1 cellular context compared by ENCODE assay signal in the genomic region with DNA sequence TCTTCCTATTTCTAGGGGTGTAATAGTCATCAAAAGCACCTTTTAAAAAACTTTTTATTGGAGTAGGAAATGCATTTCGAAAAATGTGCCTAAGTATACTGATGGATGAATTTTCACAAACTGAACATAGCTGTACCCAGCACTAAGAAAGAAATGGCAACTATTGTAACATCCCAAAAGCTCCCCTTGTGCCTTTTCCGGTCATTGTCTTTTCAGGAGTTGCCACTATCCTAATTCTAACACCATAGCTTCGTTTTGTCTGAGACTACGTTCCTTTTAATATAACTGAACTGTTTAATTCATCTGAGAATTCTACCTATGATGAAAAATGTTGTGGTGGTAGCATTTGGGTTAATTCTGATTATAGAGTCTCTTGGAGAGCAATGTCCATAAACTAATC.
TF ChIP-seq lines count a peak whose summit lies in the region.

No MANE protein-coding gene starts in this region.

TF ChIP-seq in K562, 482 proteins besides CTCF, POLR2A, EP300 and RAD21 (continues in another document):
- no peak for TF ChIP-seq GTF2F1 (IDR thresholded peaks at IDR 0.05; ENCODE audit: low read depth, low read length)
- TF ChIP-seq, protein P1, sequence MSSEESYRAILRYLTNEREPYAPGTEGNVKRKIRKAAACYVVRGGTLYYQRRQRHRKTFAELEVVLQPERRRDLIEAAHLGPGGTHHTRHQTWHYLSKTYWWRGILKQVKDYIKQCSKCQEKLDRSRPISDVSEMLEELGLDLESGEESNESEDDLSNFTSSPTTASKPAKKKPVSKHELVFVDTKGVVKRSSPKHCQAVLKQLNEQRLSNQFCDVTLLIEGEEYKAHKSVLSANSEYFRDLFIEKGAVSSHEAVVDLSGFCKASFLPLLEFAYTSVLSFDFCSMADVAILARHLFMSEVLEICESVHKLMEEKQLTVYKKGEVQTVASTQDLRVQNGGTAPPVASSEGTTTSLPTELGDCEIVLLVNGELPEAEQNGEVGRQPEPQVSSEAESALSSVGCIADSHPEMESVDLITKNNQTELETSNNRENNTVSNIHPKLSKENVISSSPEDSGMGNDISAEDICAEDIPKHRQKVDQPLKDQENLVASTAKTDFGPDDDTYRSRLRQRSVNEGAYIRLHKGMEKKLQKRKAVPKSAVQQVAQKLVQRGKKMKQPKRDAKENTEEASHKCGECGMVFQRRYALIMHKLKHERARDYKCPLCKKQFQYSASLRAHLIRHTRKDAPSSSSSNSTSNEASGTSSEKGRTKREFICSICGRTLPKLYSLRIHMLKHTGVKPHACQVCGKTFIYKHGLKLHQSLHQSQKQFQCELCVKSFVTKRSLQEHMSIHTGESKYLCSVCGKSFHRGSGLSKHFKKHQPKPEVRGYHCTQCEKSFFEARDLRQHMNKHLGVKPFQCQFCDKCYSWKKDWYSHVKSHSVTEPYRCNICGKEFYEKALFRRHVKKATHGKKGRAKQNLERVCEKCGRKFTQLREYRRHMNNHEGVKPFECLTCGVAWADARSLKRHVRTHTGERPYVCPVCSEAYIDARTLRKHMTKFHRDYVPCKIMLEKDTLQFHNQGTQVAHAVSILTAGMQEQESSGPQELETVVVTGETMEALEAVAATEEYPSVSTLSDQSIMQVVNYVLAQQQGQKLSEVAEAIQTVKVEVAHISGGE (CRISPR knock-in tag; IDR thresholded peaks at IDR 0.05), result peak in 1 of 3 experiments; percentile 76; a peak in 2 of 6 replicates
- no peak for TF ChIP-seq SOX6 (IDR thresholded peaks at IDR 0.05)
- TF ChIP-seq ZFPM2 (CRISPR knock-in tag; IDR thresholded peaks at IDR 0.05), result no peak
- no peak for TF ChIP-seq BCL6 (CRISPR knock-in tag; IDR thresholded peaks at IDR 0.05)
- no peak for TF ChIP-seq NRF1 (conservative IDR thresholded peaks at IDR 0.05 in 1 of 2, IDR thresholded peaks at IDR 0.05 in 1 of 2)
- peak; percentile 39; the same call in 1 of the 2 replicates for TF ChIP-seq GABPB1 (CRISPR knock-in tag; IDR thresholded peaks at IDR 0.05)
- TF ChIP-seq, protein P2, sequence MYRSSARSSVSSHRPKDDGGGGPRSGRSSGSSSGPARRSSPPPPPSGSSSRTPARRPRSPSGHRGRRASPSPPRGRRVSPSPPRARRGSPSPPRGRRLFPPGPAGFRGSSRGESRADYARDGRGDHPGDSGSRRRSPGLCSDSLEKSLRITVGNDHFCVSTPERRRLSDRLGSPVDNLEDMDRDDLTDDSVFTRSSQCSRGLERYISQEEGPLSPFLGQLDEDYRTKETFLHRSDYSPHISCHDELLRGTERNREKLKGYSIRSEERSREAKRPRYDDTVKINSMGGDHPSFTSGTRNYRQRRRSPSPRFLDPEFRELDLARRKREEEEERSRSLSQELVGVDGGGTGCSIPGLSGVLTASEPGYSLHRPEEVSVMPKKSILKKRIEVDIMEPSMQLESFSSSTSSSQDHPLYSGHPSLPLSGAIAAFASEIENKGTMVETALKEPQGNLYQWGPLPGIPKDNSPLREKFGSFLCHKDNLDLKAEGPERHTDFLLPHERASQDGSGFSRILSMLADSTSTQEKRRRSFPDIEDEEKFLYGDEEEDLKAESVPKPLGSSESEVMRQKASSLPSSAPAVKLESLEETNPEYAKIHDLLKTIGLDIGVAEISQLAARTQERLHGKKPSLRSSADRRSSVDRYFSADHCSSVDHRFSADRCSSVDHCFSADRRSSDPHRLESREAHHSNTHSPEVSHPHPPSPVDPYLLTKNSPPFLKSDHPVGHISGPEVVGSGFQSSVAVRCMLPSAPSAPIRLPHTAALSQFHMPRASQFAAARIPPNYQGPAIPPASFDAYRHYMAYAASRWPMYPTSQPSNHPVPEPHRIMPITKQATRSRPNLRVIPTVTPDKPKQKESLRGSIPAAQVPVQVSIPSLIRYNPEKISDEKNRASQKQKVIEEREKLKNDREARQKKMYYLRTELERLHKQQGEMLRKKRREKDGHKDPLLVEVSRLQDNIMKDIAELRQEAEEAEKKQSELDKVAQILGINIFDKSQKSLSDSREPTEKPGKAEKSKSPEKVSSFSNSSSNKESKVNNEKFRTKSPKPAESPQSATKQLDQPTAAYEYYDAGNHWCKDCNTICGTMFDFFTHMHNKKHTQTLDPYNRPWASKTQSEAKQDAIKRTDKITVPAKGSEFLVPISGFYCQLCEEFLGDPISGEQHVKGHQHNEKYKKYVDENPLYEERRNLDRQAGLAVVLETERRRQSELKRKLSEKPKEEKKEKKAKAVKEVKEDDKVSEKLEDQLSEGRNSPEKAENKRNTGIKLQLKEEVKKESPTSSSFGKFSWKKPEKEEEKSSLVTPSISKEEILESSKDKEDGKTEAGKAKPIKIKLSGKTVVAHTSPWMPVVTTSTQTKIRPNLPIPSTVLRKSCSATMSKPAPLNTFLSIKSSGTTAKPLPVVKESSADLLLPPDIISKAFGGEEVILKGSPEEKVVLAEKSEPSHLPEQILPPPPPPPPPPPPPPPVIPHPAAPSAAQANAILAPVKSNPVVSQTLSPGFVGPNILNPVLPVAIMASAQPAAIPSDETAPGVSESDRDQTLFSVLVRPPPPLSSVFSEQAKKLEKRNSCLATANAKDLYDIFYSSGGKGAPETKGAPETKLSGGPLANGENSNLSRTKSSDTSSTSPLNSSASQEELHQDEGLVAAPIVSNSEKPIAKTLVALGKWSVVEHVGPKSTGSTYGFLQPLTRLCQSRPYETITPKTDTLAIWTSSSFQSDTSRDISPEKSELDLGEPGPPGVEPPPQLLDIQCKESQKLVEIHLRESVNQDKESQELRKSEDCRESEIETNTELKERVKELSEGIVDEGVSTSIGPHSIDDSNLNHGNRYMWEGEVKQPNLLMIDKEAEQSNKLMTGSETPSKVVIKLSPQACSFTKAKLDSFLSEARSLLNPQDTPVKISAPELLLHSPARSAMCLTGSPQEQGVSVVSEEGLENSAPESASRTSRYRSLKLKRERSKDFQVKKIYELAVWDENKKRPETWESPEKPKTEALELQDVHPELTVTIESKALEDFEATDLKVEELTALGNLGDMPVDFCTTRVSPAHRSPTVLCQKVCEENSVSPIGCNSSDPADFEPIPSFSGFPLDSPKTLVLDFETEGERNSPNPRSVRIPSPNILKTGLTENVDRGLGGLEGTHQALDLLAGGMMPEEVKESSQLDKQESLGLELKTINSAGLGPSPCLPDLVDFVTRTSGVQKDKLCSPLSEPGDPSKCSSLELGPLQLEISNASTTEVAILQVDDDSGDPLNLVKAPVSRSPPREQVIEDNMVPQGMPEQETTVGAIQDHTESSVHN (IDR thresholded peaks at IDR 0.05; ENCODE audit: borderline replicate concordance in 1 of 2, low read depth in 1 of 2), result no peak
- TF ChIP-seq DIDO1 (tag; IDR thresholded peaks at IDR 0.05; ENCODE audit: low read depth), result no peak
- no peak for TF ChIP-seq SMAD1 (IDR thresholded peaks at IDR 0.05; ENCODE audit: low read depth, low read length, partially characterized antibody)
- no peak for TF ChIP-seq STAT5A (IDR thresholded peaks at IDR 0.05; ENCODE audit: borderline replicate concordance, low read length)
- TF ChIP-seq, protein P3, sequence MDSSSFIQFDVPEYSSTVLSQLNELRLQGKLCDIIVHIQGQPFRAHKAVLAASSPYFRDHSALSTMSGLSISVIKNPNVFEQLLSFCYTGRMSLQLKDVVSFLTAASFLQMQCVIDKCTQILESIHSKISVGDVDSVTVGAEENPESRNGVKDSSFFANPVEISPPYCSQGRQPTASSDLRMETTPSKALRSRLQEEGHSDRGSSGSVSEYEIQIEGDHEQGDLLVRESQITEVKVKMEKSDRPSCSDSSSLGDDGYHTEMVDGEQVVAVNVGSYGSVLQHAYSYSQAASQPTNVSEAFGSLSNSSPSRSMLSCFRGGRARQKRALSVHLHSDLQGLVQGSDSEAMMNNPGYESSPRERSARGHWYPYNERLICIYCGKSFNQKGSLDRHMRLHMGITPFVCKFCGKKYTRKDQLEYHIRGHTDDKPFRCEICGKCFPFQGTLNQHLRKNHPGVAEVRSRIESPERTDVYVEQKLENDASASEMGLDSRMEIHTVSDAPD (CRISPR knock-in tag; IDR thresholded peaks at IDR 0.05), result no peak
- no peak for TF ChIP-seq ZNF174 (CRISPR knock-in tag; IDR thresholded peaks at IDR 0.05)
- no peak for TF ChIP-seq CBFB (CRISPR knock-in tag; IDR thresholded peaks at IDR 0.05)
- 0 out of 2 replicates have a peak, but pooled peaks have one; percentile 25 for TF ChIP-seq ZBTB40 (IDR thresholded peaks at IDR 0.05)
- no peak for TF ChIP-seq ZBTB40 (CRISPR knock-in tag; IDR thresholded peaks at IDR 0.05)
- TF ChIP-seq ATF1 (CRISPR knock-in tag; IDR thresholded peaks at IDR 0.05), result no peak
- TF ChIP-seq ATF1 (tag; IDR thresholded peaks at IDR 0.05), result no peak
- peak; percentile 54 for TF ChIP-seq GABPA (tag; conservative IDR thresholded peaks at IDR 0.05; ENCODE audit: low read depth)
- no peak for TF ChIP-seq FOXA1 (IDR thresholded peaks at IDR 0.05; ENCODE audit: borderline replicate concordance)
- TF ChIP-seq, protein P4, sequence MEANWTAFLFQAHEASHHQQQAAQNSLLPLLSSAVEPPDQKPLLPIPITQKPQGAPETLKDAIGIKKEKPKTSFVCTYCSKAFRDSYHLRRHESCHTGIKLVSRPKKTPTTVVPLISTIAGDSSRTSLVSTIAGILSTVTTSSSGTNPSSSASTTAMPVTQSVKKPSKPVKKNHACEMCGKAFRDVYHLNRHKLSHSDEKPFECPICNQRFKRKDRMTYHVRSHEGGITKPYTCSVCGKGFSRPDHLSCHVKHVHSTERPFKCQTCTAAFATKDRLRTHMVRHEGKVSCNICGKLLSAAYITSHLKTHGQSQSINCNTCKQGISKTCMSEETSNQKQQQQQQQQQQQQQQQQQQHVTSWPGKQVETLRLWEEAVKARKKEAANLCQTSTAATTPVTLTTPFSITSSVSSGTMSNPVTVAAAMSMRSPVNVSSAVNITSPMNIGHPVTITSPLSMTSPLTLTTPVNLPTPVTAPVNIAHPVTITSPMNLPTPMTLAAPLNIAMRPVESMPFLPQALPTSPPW (CRISPR knock-in tag; IDR thresholded peaks at IDR 0.05), result no peak
- TF ChIP-seq ZNF282 (CRISPR knock-in tag; IDR thresholded peaks at IDR 0.05), result no peak
- TF ChIP-seq HMG20A (CRISPR knock-in tag; conservative IDR thresholded peaks at IDR 0.05), result no peak
- TF ChIP-seq, protein P5, sequence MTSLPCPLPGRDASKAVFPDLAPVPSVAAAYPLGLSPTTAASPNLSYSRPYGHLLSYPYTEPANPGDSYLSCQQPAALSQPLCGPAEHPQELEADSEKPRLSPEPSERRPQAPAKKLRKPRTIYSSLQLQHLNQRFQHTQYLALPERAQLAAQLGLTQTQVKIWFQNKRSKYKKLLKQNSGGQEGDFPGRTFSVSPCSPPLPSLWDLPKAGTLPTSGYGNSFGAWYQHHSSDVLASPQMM (CRISPR knock-in tag; IDR thresholded peaks at IDR 0.05), result no peak
- TF ChIP-seq, protein P6, sequence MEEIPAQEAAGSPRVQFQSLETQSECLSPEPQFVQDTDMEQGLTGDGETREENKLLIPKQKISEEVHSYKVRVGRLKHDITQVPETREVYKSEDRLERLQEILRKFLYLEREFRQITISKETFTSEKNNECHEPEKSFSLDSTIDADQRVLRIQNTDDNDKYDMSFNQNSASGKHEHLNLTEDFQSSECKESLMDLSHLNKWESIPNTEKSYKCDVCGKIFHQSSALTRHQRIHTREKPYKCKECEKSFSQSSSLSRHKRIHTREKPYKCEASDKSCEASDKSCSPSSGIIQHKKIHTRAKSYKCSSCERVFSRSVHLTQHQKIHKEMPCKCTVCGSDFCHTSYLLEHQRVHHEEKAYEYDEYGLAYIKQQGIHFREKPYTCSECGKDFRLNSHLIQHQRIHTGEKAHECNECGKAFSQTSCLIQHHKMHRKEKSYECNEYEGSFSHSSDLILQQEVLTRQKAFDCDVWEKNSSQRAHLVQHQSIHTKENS (CRISPR knock-in tag; IDR thresholded peaks at IDR 0.05), result no peak
